8 cellular contexts compared by ENCODE assay signal in genomic region chr2:171811229-171811628, GRCh38.
DNase-seq lines count a peak whose midpoint lies in the region; ATAC-seq and TF ChIP-seq lines count a peak whose summit lies in the region.

No MANE protein-coding gene starts in this region.

- H3K36me3 ChIP-seq in aorta (ENCODE audit: control insufficient read depth in 1 of 2, insufficient read depth in 2 of 2, low read length in 1 of 2), result peaks cover 0 to 4% of the 10 kb centered on the region in 2 donors

- H3K4me3 Mint-ChIP-seq in activated T-helper 2 cell treated with anti-CD3 and anti-CD28 coated beads, Interferon-gamma antibody, Interleukin-2, Interleukin-4, amounts not matched to agents 10 μg/mL and 5 μg/mL and 100 μg/mL, durations not matched to agents 14 hours and 24 hours and 36 hours (ENCODE audit: low read depth), result no peak overlapping the region

- H3K9me3 Mint-ChIP-seq in activated T-helper 2 cell treated with anti-CD3 and anti-CD28 coated beads, Interferon-gamma antibody, Interleukin-2, Interleukin-4, amounts not matched to agents 10 μg/mL and 5 μg/mL and 100 μg/mL, durations not matched to agents 14 hours and 24 hours and 36 hours, result no peaks in the 10 kb centered on the region

- TF ChIP-seq CTCF in fibroblast of the aortic adventitia (IDR thresholded peaks at IDR 0.05; ENCODE audit: insufficient read depth, low read length), result peak; percentile 33

- H3K4me1 ChIP-seq in aorta (ENCODE audit: control insufficient read depth in 1 of 2, insufficient read depth in 2 of 2, low read length in 2 of 2), result no peaks in the 10 kb centered on the region

- WGBS in aorta, 2 donors, result 39 to 45% methylated on average over 4 of the region's 4 CpGs

- H3K27me3 Mint-ChIP-seq in activated T-helper 2 cell treated with anti-CD3 and anti-CD28 coated beads, Interferon-gamma antibody, Interleukin-2, Interleukin-4, amounts not matched to agents 10 μg/mL and 5 μg/mL and 100 μg/mL, durations not matched to agents 14 hours and 24 hours and 36 hours (ENCODE audit: low read depth), result no peaks in the 10 kb centered on the region

- in situ Hi-C loops in ACHN (cut with HindIII; ENCODE audit: low pct_ligation_motif_present, low pct_unique_long_range_greater_than_20kb, low sequenced_read_pairs), result no loop called here

- DNase-seq in ACHN (peak; percentile 61), H4 (ENCODE audit: low spot score) (peak; percentile 14), OCI-M1 (lab: John Stamatoyannopoulos, UW) (peak; percentile 71), fibroblast of the aortic adventitia (ENCODE audit: low read depth) (peak; percentile 67), aorta (no peak)
- DNase-seq in activated T-helper 2 cell treated with anti-CD3 and anti-CD28 coated beads, Interferon-gamma antibody, Interleukin-2, Interleukin-4, amounts not matched to agents 10 μg/mL and 5 μg/mL and 100 μg/mL, durations not matched to agents 14 hours and 24 hours and 36 hours (ENCODE audit: low spot score), result no peak

- H3K4me1 Mint-ChIP-seq in activated T-helper 2 cell treated with anti-CD3 and anti-CD28 coated beads, Interferon-gamma antibody, Interleukin-2, Interleukin-4, amounts not matched to agents 10 μg/mL and 5 μg/mL and 100 μg/mL, durations not matched to agents 14 hours and 24 hours and 36 hours (ENCODE audit: low read depth), result peaks cover 1% of the 10 kb centered on the region

- H3K9me3 ChIP-seq in aorta (ENCODE audit: control insufficient read depth, low read length), result no peaks in the 10 kb centered on the region

- ATAC-seq in aorta (ENCODE audit: low FRiP score) (peak; percentile 62), HG03469 (IDR thresholded peaks at IDR 0.05; ENCODE audit: unreplicated experiment) (no peak), HG02973 (IDR thresholded peaks at IDR 0.05; ENCODE audit: unreplicated experiment) (no peak)

- intact Hi-C loops in aorta (cut with DNase I), result no loop called here
- intact Hi-C loops in activated T-helper 2 cell treated with anti-CD3 and anti-CD28 coated beads, Interferon-gamma antibody, Interleukin-2, Interleukin-4, amounts not matched to agents 10 μg/mL and 5 μg/mL and 100 μg/mL, durations not matched to agents 14 hours and 24 hours and 36 hours (cut with micrococcal nuclease), result loop anchor here (1.0 to 10.0 kb wide), 3 partner anchors 104 to 293 kb away; partner anchors contain the start of gene HAT1

- no peaks in the 10 kb centered on the region for H3K27me3 ChIP-seq in aorta (ENCODE audit: control insufficient read depth in 1 of 2, insufficient read depth in 2 of 2, low read length in 1 of 2)

- H3K27ac Mint-ChIP-seq in activated T-helper 2 cell treated with anti-CD3 and anti-CD28 coated beads, Interferon-gamma antibody, Interleukin-2, Interleukin-4, amounts not matched to agents 10 μg/mL and 5 μg/mL and 100 μg/mL, durations not matched to agents 14 hours and 24 hours and 36 hours, result no peak overlapping the region

- peaks cover 25% of the 10 kb centered on the region for H3K36me3 Mint-ChIP-seq in activated T-helper 2 cell treated with anti-CD3 and anti-CD28 coated beads, Interferon-gamma antibody, Interleukin-2, Interleukin-4, amounts not matched to agents 10 μg/mL and 5 μg/mL and 100 μg/mL, durations not matched to agents 14 hours and 24 hours and 36 hours (ENCODE audit: low read depth)

- H3K4me3 ChIP-seq in fibroblast of the aortic adventitia (ENCODE audit: low read depth, low read length) (no peak overlapping the region), aorta (ENCODE audit: low read length in 2 of 2) (no peak overlapping the region)

- no peak overlapping the region for H3K27ac ChIP-seq in aorta (ENCODE audit: low read depth in 1 of 2, low read length in 2 of 2)

Comparison
In these comparisons a context has a peak if more than half of its experiments do, and no peak if none do; other contexts are left out.
1. DNase-seq: peak in ACHN (single experiment), H4 (single experiment), OCI-M1 (single experiment) and fibroblast of the aortic adventitia (single experiment); none in aorta (0 of 2) and activated T-helper 2 cell treated with anti-CD3 and anti-CD28 coated beads, Interferon-gamma antibody, Interleukin-2, Interleukin-4, amounts not matched to agents 10 μg/mL and 5 μg/mL and 100 μg/mL, durations not matched to agents 14 hours and 24 hours and 36 hours (single experiment).